Comparison of ENCODE assay signal across 10 cellular contexts in genomic region chr15:78072080-78072892, GRCh38. TPM values are rescaled to one million over a fixed set of nuclear protein-coding genes. Genes with fewer than 3 reads are reported as not detected.
DNase-seq lines count a peak whose midpoint lies in the region; ATAC-seq and TF ChIP-seq lines count a peak whose summit lies in the region.
"Had no signal": no experiment of that assay in that cellular context is flagged by ENCODE, and none has a peak within 500 bp of the region (broad histone marks: within the 10 kb centered on the region; RNA-seq: fewer than 3 reads in every experiment).

No MANE protein-coding gene starts in this region.

- peak; percentile 81 for DNase-seq in AG09309 (ENCODE audit: low read depth)
- DNase-seq in MV-4-11 (lab: John Stamatoyannopoulos, UW): peak; percentile 31
- peak in 1 of 10 donors; percentile 35 for DNase-seq in dorsolateral prefrontal cortex
- peak; percentile 76 for DNase-seq in myocyte (ENCODE audit: low read depth)
- DNase-seq in NCI-H187 treated with DMSO at 0.1 percent for 48 hours (lab: John Stamatoyannopoulos, UW): no peak
- no peak for DNase-seq in RPMI8226
- DNase-seq: NCI-H526 had no signal

- ATAC-seq in GM18861 (IDR thresholded peaks at IDR 0.05; ENCODE audit: unreplicated experiment) (no peak), GM19452 (IDR thresholded peaks at IDR 0.05; ENCODE audit: unreplicated experiment) (no peak)
- ATAC-seq: foreskin keratinocyte had no signal

- peak overlapping the region in 56 of 59 donors; percentile 5 to 94 (median 62) for H3K27ac ChIP-seq in dorsolateral prefrontal cortex
- H3K27ac ChIP-seq: foreskin keratinocyte had no signal

- H3K4me3 ChIP-seq in AG09309 (ENCODE audit: control insufficient read depth, low read depth, low read length) (no peak overlapping the region; the same call in 1 of the 2 replicates), dorsolateral prefrontal cortex (peak overlapping the region in 30 of 59 donors; percentile 4 to 40 (median 20))

- intact Hi-C loops in dorsolateral prefrontal cortex (cut with DNase I): loop anchor here in 1 of 2 donors (10.0 kb wide), 1 partner anchor 107 kb away; no protein-coding TSS in a partner anchor

- H3K27me3 ChIP-seq in dorsolateral prefrontal cortex: no peaks in the 10 kb centered on the region
- H3K27me3 ChIP-seq: foreskin keratinocyte had no signal

- TF ChIP-seq CTCF in AG09309 (IDR thresholded peaks at IDR 0.05; ENCODE audit: control insufficient read depth, insufficient read depth, low read depth, low read length, missing control alignments): no peak
- no peak for TF ChIP-seq CTCF in dorsolateral prefrontal cortex (IDR thresholded peaks at IDR 0.05 in 54 of 56, conservative IDR thresholded peaks at IDR 0.05 in 2 of 56; ENCODE audit: low read depth in 1 of 56, partially characterized antibody in 56 of 56)

RNA-seq across cellular contexts. Expression of gene TBC1D2B, which starts 5.2 kb away (rescaled TPM):
- total RNA-seq in dorsolateral prefrontal cortex (10 to 100 TPM; 18.5 to 62.5 (median 37.5) TPM), myocyte (24.4 and 41.3 TPM in 2 replicates)
- polyA plus RNA-seq in myocyte (2012): 61.3 TPM

RNA-seq across cellular contexts. Expression of gene SH2D7, which starts 20.1 kb away (rescaled TPM):
- total RNA-seq in dorsolateral prefrontal cortex (not detected), myocyte (0.16 and 0.31 TPM in 2 replicates)
- 0.24 TPM for polyA plus RNA-seq in myocyte (2012)
- total RNA-seq: foreskin keratinocyte had no signal
- polyA plus RNA-seq: foreskin keratinocyte had no signal

RNA-seq across cellular contexts. Expression of gene CIB2, which starts 59.0 kb away (rescaled TPM):
- 10 to 100 TPM in 62 of 120 experiments, 1 to 10 TPM in 58; 4.3 to 20.5 (median 10.0) TPM for total RNA-seq in dorsolateral prefrontal cortex
- total RNA-seq in myocyte: 1.6 and 2.9 TPM in 2 replicates
- 2.0 TPM for polyA plus RNA-seq in myocyte (2012)

Comparison
In these comparisons a context has a peak if more than half of its experiments do, and no peak if none do; other contexts are left out.
1. DNase-seq: peak in AG09309 (single experiment), MV-4-11 (single experiment) and myocyte (single experiment); none in NCI-H187 treated with DMSO at 0.1 percent for 48 hours (single experiment) and RPMI8226 (single experiment).